Comparison of ENCODE assay signal across 8 cellular contexts in genomic region chr20:50790651-50791277, GRCh38. TPM values are rescaled to one million over a fixed set of nuclear protein-coding genes. Genes with fewer than 3 reads are reported as not detected.
DNase-seq lines count a peak whose midpoint lies in the region; ATAC-seq, FAIRE-seq and TF ChIP-seq lines count a peak whose summit lies in the region.

No MANE protein-coding gene starts in this region.

- DNase-seq in DND-41 = peak; percentile 37
- DNase-seq in KBM-7 = peak; percentile 90
- peak; percentile 74 to 85 for DNase-seq in SHP77 (lab: John Stamatoyannopoulos, UW)
- DNase-seq in activated naive CD4-positive, alpha-beta T cell (lab: John Stamatoyannopoulos, UW) = peak; percentile 49 to 77 (median 65)
- peak; percentile 82 to 87 for DNase-seq in frontal cortex (ENCODE audit: low spot score in 2 of 2)
- DNase-seq in omental fat pad (ENCODE audit: low spot score) = peak; percentile 39
- peak; percentile 90 to 91 for DNase-seq in suprapubic skin (ENCODE audit: low spot score in 2 of 2)

- no peaks in the 10 kb centered on the region for H3K79me2 ChIP-seq in DND-41 (ENCODE audit: insufficient read depth, low read length)

- H3K4me3 ChIP-seq in DND-41 (ENCODE audit: low read depth in 1 of 2, low read length in 2 of 2) (no peak overlapping the region), suprapubic skin (peak overlapping the region; percentile 22)

- no peak for TF ChIP-seq POLR2A in suprapubic skin (IDR thresholded peaks at IDR 0.05)

- no peak overlapping the region for H2AFZ ChIP-seq in DND-41 (ENCODE audit: low read depth, low read length)

- WGBS in suprapubic skin = 14% methylated on average over 18 of the region's 23 CpGs

- no peak for FAIRE-seq in frontal cortex (lab: Jason Lieb, UNC)

- H3K9ac ChIP-seq in DND-41 (ENCODE audit: low read depth, low read length) = no peak overlapping the region

- H3K9me3 ChIP-seq in DND-41 (ENCODE audit: insufficient read depth, low read length, severe bottlenecking) (no peaks in the 10 kb centered on the region), suprapubic skin (no peaks in the 10 kb centered on the region)

- peak; percentile 63 for ATAC-seq in DND-41 (ENCODE audit: insufficient read depth, low read depth)
- peak; percentile 47 for ATAC-seq in GM21576 (IDR thresholded peaks at IDR 0.05; ENCODE audit: unreplicated experiment)
- ATAC-seq in omental fat pad (ENCODE audit: low FRiP score) = peak; percentile 75

- in situ Hi-C loops in KBM-7 (cut with MboI; ENCODE audit: low pct_unique_long_range_greater_than_20kb, low sequenced_read_pairs) = no loop called here

- no peak for TF ChIP-seq EP300 in suprapubic skin (IDR thresholded peaks at IDR 0.05)

- H3K36me3 ChIP-seq in DND-41 (ENCODE audit: insufficient read depth, low read length) (no peaks in the 10 kb centered on the region), suprapubic skin (no peaks in the 10 kb centered on the region)

- no peak overlapping the region for H3K4me2 ChIP-seq in DND-41 (ENCODE audit: insufficient read depth, low read length)

- peak; percentile 39 for TF ChIP-seq CTCF in DND-41 (IDR thresholded peaks at IDR 0.05; ENCODE audit: borderline replicate concordance, extremely low read depth, low read length, poor library complexity, severe bottlenecking)
- TF ChIP-seq CTCF in omental fat pad (IDR thresholded peaks at IDR 0.05) = no peak
- peak; percentile 15 to 89 for TF ChIP-seq CTCF in suprapubic skin (IDR thresholded peaks at IDR 0.05)

- H3K4me1 ChIP-seq in DND-41 (ENCODE audit: insufficient read depth, low read length) (peaks cover 10% of the 10 kb centered on the region), suprapubic skin (peaks cover 29% of the 10 kb centered on the region)

- no peaks in the 10 kb centered on the region; the same call in 1 of the 2 replicates for H4K20me1 ChIP-seq in DND-41 (ENCODE audit: insufficient read depth, low read length)

- H3K27me3 ChIP-seq in DND-41 (ENCODE audit: insufficient read depth, low read length, poor library complexity) = peaks cover 15% of the 10 kb centered on the region
- H3K27me3 ChIP-seq in suprapubic skin = no peaks in the 10 kb centered on the region

- H3K27ac ChIP-seq in DND-41 (ENCODE audit: low read length) = no peak overlapping the region
- peak overlapping the region; percentile 77 for H3K27ac ChIP-seq in suprapubic skin

RNA-seq across cellular contexts. Expression of gene BCAS4, which starts 4.1 kb away (rescaled TPM):
- total RNA-seq in frontal cortex = 11.4 TPM
- 1 to 10 TPM; 1.4 to 6.5 (median 3.1) TPM for total RNA-seq in omental fat pad
- total RNA-seq in suprapubic skin = 1 to 10 TPM in 3 of 4 donors, under 1 TPM in 1; 0.91 to 2.6 (median 1.2) TPM

RNA-seq across cellular contexts. Expression of gene PARD6B, which starts 59.4 kb away (rescaled TPM):
- total RNA-seq in frontal cortex = 20.4 TPM
- 10 to 100 TPM in 1 of 4 donors, 1 to 10 TPM in 3; 1.1 to 20.5 (median 5.9) TPM for total RNA-seq in omental fat pad
- 10 to 100 TPM in 1 of 4 donors, 1 to 10 TPM in 3; 7.6 to 10.3 (median 8.4) TPM for total RNA-seq in suprapubic skin

Comparison
In these comparisons a context has a peak if more than half of its experiments do, and no peak if none do; other contexts are left out.
1. DNase-seq: peak in every context shown above with its lines; median percentile 90 in suprapubic skin; 90 in KBM-7; 84 in frontal cortex; 80 in SHP77; 65 in activated naive CD4-positive, alpha-beta T cell; 39 in omental fat pad; 37 in DND-41.
2. CTCF ChIP-seq: peak in DND-41 (single experiment) and suprapubic skin (2 of 2); none in omental fat pad (0 of 3).
3. Peak in every context shown above with its lines, with median percentiles within 50 percentile points of each other: ATAC-seq.